In the genomic region with DNA sequence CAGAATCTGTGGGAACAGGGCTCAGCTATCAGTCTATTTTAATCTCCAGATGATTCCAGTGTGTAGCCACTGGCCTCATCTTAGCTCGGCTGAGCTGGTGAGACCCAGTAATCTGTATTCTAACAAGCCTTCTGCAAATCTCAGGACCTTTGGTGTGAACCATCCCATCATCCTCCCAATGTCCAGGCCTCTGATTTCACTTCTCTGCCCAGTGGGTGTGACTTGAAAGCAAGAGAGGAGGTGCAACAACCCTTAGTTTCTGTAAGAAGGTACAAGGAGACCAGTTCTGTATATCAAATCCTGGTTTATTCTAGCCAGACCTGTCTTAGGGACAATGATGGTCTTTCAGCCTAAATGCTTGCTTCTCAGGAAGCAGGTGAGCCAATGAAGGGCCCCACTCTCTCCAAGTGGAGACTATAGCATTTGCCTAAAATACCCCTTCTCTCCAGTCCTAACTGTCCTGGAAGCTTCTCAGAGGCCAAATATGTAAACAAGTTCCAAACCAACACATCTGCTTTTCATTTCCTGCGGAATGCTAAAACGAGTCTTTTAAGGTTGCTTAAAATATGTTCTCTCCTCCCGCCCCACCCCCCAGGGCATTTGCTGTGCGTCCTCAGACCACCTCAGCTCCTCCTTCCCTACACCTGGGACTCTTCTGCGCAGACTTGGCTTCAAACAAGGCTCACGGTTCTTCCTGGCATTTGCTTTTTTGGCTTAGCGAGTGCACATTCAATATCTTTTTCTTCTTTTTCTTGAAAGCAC, we compare ENCODE assay signal across 11 cellular contexts.
DNase-seq lines count a peak whose midpoint lies in the region; FAIRE-seq and TF ChIP-seq lines count a peak whose summit lies in the region.
"Had no signal": no experiment of that assay in that cellular context is flagged by ENCODE, and none has a peak within 500 bp of the region (broad histone marks: within the 10 kb centered on the region; RNA-seq: fewer than 3 reads in every experiment).

No MANE protein-coding gene starts in this region.

- peak overlapping the region; percentile 46; the same call in 1 of the 2 replicates for H3K4me2 ChIP-seq in SK-N-SH

- WGBS in SK-N-SH (ENCODE audit: low lambda C conversion rate), result 68% methylated on average over 8 of the region's 8 CpGs
- 16 to 36% (median 27%) methylated on average over 8 of the region's 8 CpGs for WGBS in small intestine, 3 donors

- H3K27ac ChIP-seq in SK-N-SH (ENCODE audit: low read depth in 2 of 2, low read length in 1 of 2) (peak overlapping the region in 1 of 2 experiments; percentile 88; a peak in 2 of 4 replicates), small intestine (ENCODE audit: low read depth in 1 of 2, low read length in 1 of 2) (peak overlapping the region; percentile 78 to 88)
- H3K27ac ChIP-seq: ovary had no signal

- FAIRE-seq in GM12891 (lab: Jason Lieb, UNC) (peak; percentile 35), small intestine (lab: Jason Lieb, UNC) (no peak)
- FAIRE-seq: GM18507 had no signal

- CTCF ChIA-PET in SK-N-SH (lab: Yijun Ruan, JAX), result interaction anchor here (1.0 kb wide), 1 partner anchor 9 kb away, joined by 3 read pairs; no protein-coding TSS in a partner anchor

- no peak overlapping the region for H3K4me3 ChIP-seq in SK-N-SH (ENCODE audit: low read depth in 2 of 2, low read length in 1 of 2)
- H3K4me3 ChIP-seq in small intestine (ENCODE audit: low read depth in 1 of 2, low read length in 2 of 2), result no peak overlapping the region
- H3K4me3 ChIP-seq: ovary had no signal

- H3K27me3 ChIP-seq in SK-N-SH (ENCODE audit: insufficient read depth), result no peaks in the 10 kb centered on the region
- H3K27me3 ChIP-seq in small intestine (ENCODE audit: control insufficient read depth in 2 of 2, insufficient read depth in 2 of 2, low read length in 2 of 2), result no peaks in the 10 kb centered on the region
- H3K27me3 ChIP-seq: ovary had no signal

- no peak overlapping the region for H3K9ac ChIP-seq in SK-N-SH

- TF ChIP-seq POLR2A in GM12891 (IDR thresholded peaks at IDR 0.05; ENCODE audit: low read depth, low read length), result no peak

- no peaks in the 10 kb centered on the region for H3F3A ChIP-seq in SK-N-SH (replicated peaks; ENCODE audit: insufficient read depth)

- no peaks in the 10 kb centered on the region for H4K20me1 ChIP-seq in SK-N-SH (ENCODE audit: insufficient read depth)

- H3K9me3 ChIP-seq in SK-N-SH (no peaks in the 10 kb centered on the region), small intestine (ENCODE audit: control insufficient read depth, low read depth) (no peaks in the 10 kb centered on the region)
- H3K9me3 ChIP-seq: ovary had no signal

- no peak for DNase-seq in GM12891 (ENCODE audit: insufficient read length, low spot score)
- DNase-seq in SK-N-SH, result no peak
- DNase-seq in hepatic stellate cell (ENCODE audit: low spot score), result peak; percentile 52
- DNase-seq in small intestine, result no peak
- no peak for DNase-seq in COLO668 (lab: John Stamatoyannopoulos, UW; ENCODE audit: unreplicated experiment)
- no peak for DNase-seq in stimulated activated CD4-positive, alpha-beta T cell treated with anti-CD3 and anti-CD28 coated beads, Interleukin-4, amount 100 ng/mL, for 1 hour
- DNase-seq in NCI-H187 (lab: John Stamatoyannopoulos, UW), result no peak
- no peak for DNase-seq in putamen (ENCODE audit: low spot score)
- DNase-seq: activated CD4-positive, CD25-positive, alpha-beta regulatory T cell had no signal

- no peaks in the 10 kb centered on the region for H3K79me2 ChIP-seq in SK-N-SH (ENCODE audit: insufficient read depth)

- peak in 1 of 2 experiments; percentile 43; a peak in 1 of 4 replicates for TF ChIP-seq EP300 in SK-N-SH (IDR thresholded peaks at IDR 0.05; ENCODE audit: borderline replicate concordance in 1 of 2, low read depth in 1 of 2, low read length in 1 of 2)

- no peak for TF ChIP-seq RAD21 in SK-N-SH (IDR thresholded peaks at IDR 0.05; ENCODE audit: low read length)

- POLR2A ChIA-PET in SK-N-SH (lab: Yijun Ruan, JAX), result no interaction called here

- H3K9me2 ChIP-seq in SK-N-SH, result no peaks in the 10 kb centered on the region

- H2AFZ ChIP-seq in SK-N-SH (ENCODE audit: low read depth), result 0 out of 2 replicates have a peak overlapping the region, but pooled peaks have one; percentile 39

- no peak for TF ChIP-seq CTCF in SK-N-SH (IDR thresholded peaks at IDR 0.05)

- peaks cover 5 to 7% of the 10 kb centered on the region in 2 experiments; a peak in 2 of 4 replicates for H3K4me1 ChIP-seq in SK-N-SH (ENCODE audit: control insufficient read depth in 1 of 2, insufficient read depth in 2 of 2, low read depth in 1 of 2, low read length in 1 of 2)
- H3K4me1 ChIP-seq in small intestine (ENCODE audit: control insufficient read depth in 2 of 2, insufficient read depth in 1 of 2, low read depth in 1 of 2, low read length in 1 of 2), result peaks cover 17 to 23% of the 10 kb centered on the region in 2 donors

- H3K36me3 ChIP-seq in SK-N-SH (replicated peaks in 1 of 2; ENCODE audit: control insufficient read depth in 1 of 2, insufficient read depth in 2 of 2, low read length in 1 of 2) (no peaks in the 10 kb centered on the region), small intestine (ENCODE audit: control insufficient read depth in 2 of 2, insufficient read depth in 2 of 2, low read length in 2 of 2) (no peaks in the 10 kb centered on the region)
- H3K36me3 ChIP-seq: ovary had no signal

TF ChIP-seq in GM12891, 5 proteins besides CTCF, POLR2A, EP300 and RAD21:
- TF ChIP-seq TAF1 (IDR thresholded peaks at IDR 0.05; ENCODE audit: low read depth, low read length) (no peak), POLR2AphosphoS5 (IDR thresholded peaks at IDR 0.05; ENCODE audit: low read depth, low read length) (no peak), SPI1 (IDR thresholded peaks at IDR 0.05; ENCODE audit: low read depth, low read length) (no peak), PAX5 (IDR thresholded peaks at IDR 0.05; ENCODE audit: insufficient read depth, low read length, severe bottlenecking) (no peak), POU2F2 (IDR thresholded peaks at IDR 0.05; ENCODE audit: low read depth, low read length) (no peak)

TF ChIP-seq in SK-N-SH, 30 proteins besides CTCF, POLR2A, EP300 and RAD21:
- peak; percentile 14; the same call in 1 of the 2 replicates for TF ChIP-seq RXRA (IDR thresholded peaks at IDR 0.05; ENCODE audit: borderline replicate concordance, low read depth)
- no peak for TF ChIP-seq MEF2A (IDR thresholded peaks at IDR 0.05; ENCODE audit: borderline replicate concordance, low read depth)
- TF ChIP-seq, protein P1, sequence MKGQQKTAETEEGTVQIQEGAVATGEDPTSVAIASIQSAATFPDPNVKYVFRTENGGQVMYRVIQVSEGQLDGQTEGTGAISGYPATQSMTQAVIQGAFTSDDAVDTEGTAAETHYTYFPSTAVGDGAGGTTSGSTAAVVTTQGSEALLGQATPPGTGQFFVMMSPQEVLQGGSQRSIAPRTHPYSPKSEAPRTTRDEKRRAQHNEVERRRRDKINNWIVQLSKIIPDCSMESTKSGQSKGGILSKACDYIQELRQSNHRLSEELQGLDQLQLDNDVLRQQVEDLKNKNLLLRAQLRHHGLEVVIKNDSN (IDR thresholded peaks at IDR 0.05; ENCODE audit: borderline replicate concordance, low read depth), result no peak
- TF ChIP-seq RCOR1 (IDR thresholded peaks at IDR 0.05; ENCODE audit: low read length), result no peak
- no peak for TF ChIP-seq MXI1 (IDR thresholded peaks at IDR 0.05; ENCODE audit: low read depth, low read length)
- TF ChIP-seq YY1 (IDR thresholded peaks at IDR 0.05; ENCODE audit: low read depth), result no peak
- TF ChIP-seq, protein P2, sequence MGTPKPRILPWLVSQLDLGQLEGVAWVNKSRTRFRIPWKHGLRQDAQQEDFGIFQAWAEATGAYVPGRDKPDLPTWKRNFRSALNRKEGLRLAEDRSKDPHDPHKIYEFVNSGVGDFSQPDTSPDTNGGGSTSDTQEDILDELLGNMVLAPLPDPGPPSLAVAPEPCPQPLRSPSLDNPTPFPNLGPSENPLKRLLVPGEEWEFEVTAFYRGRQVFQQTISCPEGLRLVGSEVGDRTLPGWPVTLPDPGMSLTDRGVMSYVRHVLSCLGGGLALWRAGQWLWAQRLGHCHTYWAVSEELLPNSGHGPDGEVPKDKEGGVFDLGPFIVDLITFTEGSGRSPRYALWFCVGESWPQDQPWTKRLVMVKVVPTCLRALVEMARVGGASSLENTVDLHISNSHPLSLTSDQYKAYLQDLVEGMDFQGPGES (IDR thresholded peaks at IDR 0.05; ENCODE audit: low read depth, low read length), result no peak
- TF ChIP-seq FOXM1 (IDR thresholded peaks at IDR 0.05; ENCODE audit: low read depth), result no peak
- TF ChIP-seq GATA2 (CRISPR knock-in tag; IDR thresholded peaks at IDR 0.05), result no peak
- 0 out of 2 replicates have a peak, but pooled peaks have one; percentile 34 for TF ChIP-seq POLR2AphosphoS5 (IDR thresholded peaks at IDR 0.05; ENCODE audit: low read depth, low read length)
- TF ChIP-seq SMC3 (IDR thresholded peaks at IDR 0.05; ENCODE audit: low read depth, low read length), result no peak
- no peak for TF ChIP-seq USF2 (IDR thresholded peaks at IDR 0.05; ENCODE audit: borderline replicate concordance, low read depth, low read length)
- TF ChIP-seq ZBTB33 (IDR thresholded peaks at IDR 0.05; ENCODE audit: borderline replicate concordance, low read depth), result no peak
- TF ChIP-seq TAF1 (IDR thresholded peaks at IDR 0.05; ENCODE audit: borderline replicate concordance, low read depth, low read length), result no peak
- TF ChIP-seq TCF12 (IDR thresholded peaks at IDR 0.05), result peak; percentile 87
